1 cellular context compared by ENCODE assay signal in the genomic region with DNA sequence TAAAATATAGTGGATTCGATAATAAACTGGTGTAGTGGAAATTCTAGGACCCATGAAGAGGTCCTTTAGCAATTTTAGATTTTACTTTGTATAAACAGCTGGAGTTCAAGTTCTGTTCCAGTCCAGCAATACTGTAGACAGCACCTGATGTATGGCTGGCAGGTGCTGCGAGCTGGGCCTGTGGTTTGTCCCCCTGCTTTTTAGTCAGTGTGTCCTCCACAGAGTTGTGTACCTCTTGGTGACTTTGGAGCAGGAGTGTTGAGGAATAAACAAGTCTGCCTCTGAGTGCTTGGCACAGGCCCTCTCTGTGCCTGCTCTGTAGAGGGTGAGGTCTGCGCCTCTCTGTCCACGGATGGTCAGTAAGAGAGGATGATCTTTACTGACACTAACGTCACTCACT.
TF ChIP-seq lines count a peak whose summit lies in the region.

No MANE protein-coding gene starts in this region.

TF ChIP-seq in HepG2, 621 proteins besides CTCF, POLR2A, EP300 and RAD21:
- TF ChIP-seq RBM22 (optimal IDR thresholded peaks at IDR 0.05; ENCODE audit: low read length) (peak; percentile 23), ZBTB42 (CRISPR knock-in tag; IDR thresholded peaks at IDR 0.05) (no peak)
